ENCODE assay signal across 8 cellular contexts in genomic region chr7:95199779-95200558, GRCh38.
DNase-seq lines count a peak whose midpoint lies in the region; ATAC-seq, FAIRE-seq and TF ChIP-seq lines count a peak whose summit lies in the region.

No MANE protein-coding gene starts in this region.

- no peaks in the 10 kb centered on the region for H3K36me3 ChIP-seq in DOHH2 (ENCODE audit: control insufficient read depth, low read length)
- no peaks in the 10 kb centered on the region for H3K36me3 ChIP-seq in NT2/D1 (ENCODE audit: insufficient read depth, insufficient read length, low read length)

- H3K4me2 ChIP-seq in DOHH2 (ENCODE audit: low read length), result no peak overlapping the region

- peak; percentile 14 for DNase-seq in HTR-8/SVneo (ENCODE audit: insufficient read length, low spot score)
- DNase-seq in NT2/D1 (ENCODE audit: low read depth, low spot score), result peak; percentile 54
- peak; percentile 46 for DNase-seq in endothelial cell (ENCODE audit: low spot score)
- peak; percentile 83 for DNase-seq in midbrain (lab: John Stamatoyannopoulos, UW)
- no peak for DNase-seq in stimulated activated CD4-positive, alpha-beta T cell treated with anti-CD3 and anti-CD28 coated beads, Interleukin-1b, Interleukin-23, amount 100 ng/mL, for 48 hours
- no peak for DNase-seq in epidermal melanocyte (ENCODE audit: insufficient read length, low spot score)

- H3K9me3 ChIP-seq in DOHH2 (ENCODE audit: control insufficient read depth, insufficient read depth, low read length) (no peaks in the 10 kb centered on the region), NT2/D1 (ENCODE audit: insufficient read depth, low read length) (no peaks in the 10 kb centered on the region)

- H3F3A ChIP-seq in DOHH2 (ENCODE audit: control insufficient read depth, insufficient read depth), result no peaks in the 10 kb centered on the region

- H3K27me3 Mint-ChIP-seq in endothelial cell (ENCODE audit: unreplicated experiment), result no peaks in the 10 kb centered on the region

- H4K20me1 ChIP-seq in DOHH2 (ENCODE audit: control insufficient read depth, insufficient read depth, low read depth, low read length), result no peaks in the 10 kb centered on the region

- no peaks in the 10 kb centered on the region for H3K4me1 ChIP-seq in DOHH2 (ENCODE audit: control insufficient read depth, low read length)
- H3K4me1 ChIP-seq in NT2/D1 (ENCODE audit: insufficient read depth, insufficient read length), result no peaks in the 10 kb centered on the region

- no peaks in the 10 kb centered on the region for H3K9me3 Mint-ChIP-seq in endothelial cell (ENCODE audit: unreplicated experiment)

- H3K79me2 ChIP-seq in DOHH2 (ENCODE audit: control insufficient read depth, low read length), result no peaks in the 10 kb centered on the region

- no peak overlapping the region for H3K27ac Mint-ChIP-seq in endothelial cell (ENCODE audit: unreplicated experiment)

- ATAC-seq in HG03378 (IDR thresholded peaks at IDR 0.05; ENCODE audit: unreplicated experiment), result no peak

- TF ChIP-seq CTCF in DOHH2 (IDR thresholded peaks at IDR 0.05; ENCODE audit: low read depth, low read length, poor library complexity, severe bottlenecking), result peak; percentile 65
- TF ChIP-seq CTCF in endothelial cell (IDR thresholded peaks at IDR 0.05; ENCODE audit: unreplicated experiment), result peak; percentile 64

- H3K4me3 ChIP-seq in DOHH2 (ENCODE audit: low read length), result no peak overlapping the region
- no peak overlapping the region for H3K4me3 ChIP-seq in NT2/D1 (ENCODE audit: insufficient read length, low read depth)

- H3K36me3 Mint-ChIP-seq in endothelial cell (ENCODE audit: low read depth, unreplicated experiment), result no peaks in the 10 kb centered on the region

- H3K27me3 ChIP-seq in DOHH2 (ENCODE audit: control insufficient read depth, low read length), result no peaks in the 10 kb centered on the region
- H3K27me3 ChIP-seq in NT2/D1 (ENCODE audit: insufficient read depth, insufficient read length), result no peaks in the 10 kb centered on the region

- no peaks in the 10 kb centered on the region for H3K9me2 ChIP-seq in DOHH2 (replicated peaks; ENCODE audit: control insufficient read depth, low read length)

- no peak for FAIRE-seq in HTR-8/SVneo (lab: Jason Lieb, UNC)

- H3K9ac ChIP-seq in NT2/D1 (ENCODE audit: insufficient read length, low read depth), result no peak overlapping the region

- no peak overlapping the region for H3K27ac ChIP-seq in DOHH2 (ENCODE audit: low read depth, low read length)

- H3K4me3 Mint-ChIP-seq in endothelial cell (ENCODE audit: unreplicated experiment), result no peak overlapping the region

- H3K4me1 Mint-ChIP-seq in endothelial cell (ENCODE audit: unreplicated experiment), result no peaks in the 10 kb centered on the region

Comparison
In these comparisons a context has a peak if more than half of its experiments do, and no peak if none do; other contexts are left out.
1. DNase-seq: peak in HTR-8/SVneo (single experiment), NT2/D1 (single experiment), endothelial cell (single experiment) and midbrain (single experiment); none in stimulated activated CD4-positive, alpha-beta T cell treated with anti-CD3 and anti-CD28 coated beads, Interleukin-1b, Interleukin-23, amount 100 ng/mL, for 48 hours (single experiment) and epidermal melanocyte (single experiment).